Comparison of ENCODE assay signal across 8 cellular contexts in genomic region chr3:155854147-155854940, GRCh38. TPM values are rescaled to one million over a fixed set of nuclear protein-coding genes. Genes with fewer than 3 reads are reported as not detected.
DNase-seq lines count a peak whose midpoint lies in the region; ATAC-seq lines count a peak whose summit lies in the region.

Gene SLC33A1, minus strand, starts transcription at chr3:155854427. Its CDS starts 430 bp downstream, at chr3:155853997.

- DNase-seq in NCI-H2081 (lab: John Stamatoyannopoulos, UW), result peak; percentile 100
- peak; percentile 97 for DNase-seq in T1000 (lab: John Stamatoyannopoulos, UW)
- peak; percentile 100 for DNase-seq in astrocyte of the hippocampus (ENCODE audit: low read depth, low spot score)
- peak; percentile 99 for DNase-seq in hepatic stellate cell (ENCODE audit: low spot score)
- DNase-seq in aorta, result peak; percentile 100

- intact Hi-C loops in aorta (cut with DNase I), result loop anchor here (1.0 to 10.0 kb wide), 4 partner anchors 14 to 1230 kb away; partner anchors contain the start of genes C3orf33 (in 1 of the 2) and GMPS (in 1 of the 2)

- H3K27ac ChIP-seq in rectal smooth muscle tissue (ENCODE audit: low read depth, low read length) (peak within 1 kb of the TSS; percentile 89), aorta (ENCODE audit: low read depth in 1 of 2, low read length in 2 of 2) (peak within 1 kb of the TSS; percentile 52 to 87)

- peaks cover 13% of the 10 kb centered on the region for H3K4me1 ChIP-seq in rectal smooth muscle tissue (ENCODE audit: control insufficient read depth, insufficient read depth, low read length)
- H3K4me1 ChIP-seq in aorta (ENCODE audit: control insufficient read depth in 1 of 2, insufficient read depth in 2 of 2, low read length in 2 of 2), result peaks cover 0 to 18% of the 10 kb centered on the region in 2 donors

- peak; percentile 90 for ATAC-seq in GM18508 (IDR thresholded peaks at IDR 0.05; ENCODE audit: insufficient read depth, unreplicated experiment)
- peak; percentile 96 for ATAC-seq in HG03025 (IDR thresholded peaks at IDR 0.05; ENCODE audit: low FRiP score, unreplicated experiment)
- ATAC-seq in aorta (ENCODE audit: low FRiP score), result peak; percentile 100

- H3K9me3 ChIP-seq in aorta (ENCODE audit: control insufficient read depth, low read length), result no peaks in the 10 kb centered on the region

- H3K9ac ChIP-seq in rectal smooth muscle tissue (ENCODE audit: low read length), result peak within 1 kb of the TSS; percentile 72

- 0% methylated on average over 49 to 50 of the region's 50 CpGs for WGBS in aorta, 2 donors

- H3K27me3 ChIP-seq in rectal smooth muscle tissue (ENCODE audit: control insufficient read depth, insufficient read depth, low read length), result no peaks in the 10 kb centered on the region
- no peaks in the 10 kb centered on the region for H3K27me3 ChIP-seq in aorta (ENCODE audit: control insufficient read depth in 1 of 2, insufficient read depth in 2 of 2, low read length in 1 of 2)

- H3K4me3 ChIP-seq in rectal smooth muscle tissue (ENCODE audit: low read length), result peak within 1 kb of the TSS; percentile 90
- H3K4me3 ChIP-seq in aorta (ENCODE audit: low read length in 2 of 2), result peak within 1 kb of the TSS; percentile 72 to 76

- no peaks in the 10 kb centered on the region for H3K36me3 ChIP-seq in rectal smooth muscle tissue (ENCODE audit: control insufficient read depth, insufficient read depth, low read length)
- H3K36me3 ChIP-seq in aorta (ENCODE audit: control insufficient read depth in 1 of 2, insufficient read depth in 2 of 2, low read length in 1 of 2), result no peaks in the 10 kb centered on the region

RNA-seq across cellular contexts. Expression of gene SLC33A1, which starts in this region (rescaled TPM):
- 10 to 100 TPM; 27.1 to 28.5 TPM for total RNA-seq in aorta
- polyA plus RNA-seq in aorta, result 10 to 100 TPM in 1 of 2 donors, 1 to 10 TPM in 1; 3.4 to 13.4 TPM

Comparison
In these comparisons a context has a peak if more than half of its experiments do, and no peak if none do; other contexts are left out.
1. Peak in every context shown above with its lines: DNase-seq, ATAC-seq, H3K4me3 ChIP-seq and H3K27ac ChIP-seq.